1 cellular context compared by ENCODE assay signal in the genomic region with DNA sequence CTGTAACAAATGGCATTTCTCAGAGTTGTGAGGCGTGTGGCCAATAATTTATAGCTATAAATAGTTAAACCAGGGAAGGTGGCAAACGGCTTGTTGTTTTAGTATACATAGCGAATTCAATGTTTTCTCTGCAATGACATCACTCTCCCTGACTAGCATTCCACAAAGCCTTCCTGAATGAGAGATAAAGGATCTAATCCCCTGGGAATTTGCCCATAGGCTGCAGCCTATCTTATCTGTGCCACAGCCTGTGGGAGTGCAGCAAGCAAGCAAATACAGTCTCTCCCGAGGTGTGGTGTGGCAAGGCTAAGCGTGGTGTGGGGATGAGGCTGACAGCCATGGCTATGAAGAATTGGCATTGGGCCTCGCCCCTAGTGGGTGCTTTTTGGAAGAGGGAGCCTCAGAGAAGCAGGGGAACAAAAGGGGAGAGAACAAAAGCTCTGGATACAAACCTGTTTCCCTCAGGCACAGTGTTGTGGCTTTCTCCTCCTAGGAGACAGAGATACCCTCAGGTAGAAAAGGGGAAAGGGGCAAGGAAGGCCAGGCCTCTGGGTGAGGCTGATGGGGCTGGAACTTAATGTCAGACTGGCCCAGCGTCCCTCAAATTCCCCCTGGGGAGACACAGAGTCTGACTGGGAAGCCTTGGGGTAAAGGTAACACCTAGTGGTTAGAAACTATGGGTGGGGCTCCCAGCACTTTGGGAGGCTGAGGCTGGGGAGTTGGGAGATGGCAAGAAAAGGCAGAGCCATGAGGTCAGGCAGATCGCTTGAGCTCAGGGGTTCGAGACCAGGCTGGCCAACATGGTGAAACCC.
A peak's percentile ranks its signal among the peaks of the same experiment; 100 is the strongest.
TF ChIP-seq lines count a peak whose summit lies in the region.

No MANE protein-coding gene starts in this region.

TF ChIP-seq in IMR-90, 13 proteins besides CTCF, POLR2A, EP300 and RAD21 (continued from another document):
- peak; percentile 38; the same call in 1 of the 2 replicates for TF ChIP-seq BHLHE40 (IDR thresholded peaks at IDR 0.05; ENCODE audit: low read depth, low read length)
- TF ChIP-seq MAFK (IDR thresholded peaks at IDR 0.05; ENCODE audit: low read depth, low read length): no peak
- TF ChIP-seq CEBPB (IDR thresholded peaks at IDR 0.05; ENCODE audit: low read depth, low read length): peak; percentile 69
TF ChIP-seq in IMR-90: peak in this region for 3.
